ENCODE assay signal across 23 cellular contexts in genomic region chr2:120896126-120896525, GRCh38.
DNase-seq lines count a peak whose midpoint lies in the region; ATAC-seq, FAIRE-seq and TF ChIP-seq lines count a peak whose summit lies in the region.
"Had no signal": no experiment of that assay in that cellular context is flagged by ENCODE, and none has a peak within 500 bp of the region (broad histone marks: within the 10 kb centered on the region; RNA-seq: fewer than 3 reads in every experiment).

No MANE protein-coding gene starts in this region.

- H4K20me1 ChIP-seq in astrocyte (ENCODE audit: insufficient read depth, low read length), result peaks cover 54% of the 10 kb centered on the region

- H3K27ac Mint-ChIP-seq in astrocyte (ENCODE audit: unreplicated experiment) (peak overlapping the region; percentile 47), neural crest cell (ENCODE audit: unreplicated experiment) (no peak overlapping the region), natural killer cell (no peak overlapping the region)
- H3K27ac Mint-ChIP-seq: CD14-positive monocyte had no signal

- H3K27ac ChIP-seq in astrocyte (ENCODE audit: low read depth, low read length) (no peak overlapping the region), kidney (ENCODE audit: low read depth in 2 of 2, low read length in 2 of 2) (no peak overlapping the region)

- intact Hi-C loops in kidney (cut with DNase I) (no loop called here), natural killer cell (cut with micrococcal nuclease) (no loop called here)

- H3K4me3 Mint-ChIP-seq in astrocyte (ENCODE audit: unreplicated experiment), result peak overlapping the region; percentile 34
- peak overlapping the region; percentile 38 for H3K4me3 Mint-ChIP-seq in neural crest cell
- no peak overlapping the region for H3K4me3 Mint-ChIP-seq in natural killer cell
- H3K4me3 Mint-ChIP-seq: CD14-positive monocyte had no signal

- H3K9me3 Mint-ChIP-seq in astrocyte (ENCODE audit: unreplicated experiment) (peaks cover 2% of the 10 kb centered on the region), neural crest cell (no peaks in the 10 kb centered on the region), natural killer cell (no peaks in the 10 kb centered on the region)
- H3K9me3 Mint-ChIP-seq: CD14-positive monocyte had no signal

- H3K9ac ChIP-seq in astrocyte (ENCODE audit: low read length) (no peak overlapping the region), kidney (ENCODE audit: low read length in 2 of 2) (no peak overlapping the region)

- H3K4me1 Mint-ChIP-seq in astrocyte (ENCODE audit: low read depth, unreplicated experiment), result peaks cover 66% of the 10 kb centered on the region
- peaks cover 93% of the 10 kb centered on the region for H3K4me1 Mint-ChIP-seq in neural crest cell
- H3K4me1 Mint-ChIP-seq in natural killer cell, result no peaks in the 10 kb centered on the region
- H3K4me1 Mint-ChIP-seq: CD14-positive monocyte had no signal

- DNase-seq in astrocyte (ENCODE audit: low read depth), result no peak
- DNase-seq in kidney, result peak; percentile 26
- DNase-seq in neural crest cell (ENCODE audit: low read depth, low spot score), result no peak
- no peak for DNase-seq in urothelium cell line (ENCODE audit: low spot score)
- no peak for DNase-seq in KBM-7
- DNase-seq in T-helper 1 cell, result no peak
- DNase-seq in natural killer cell, result no peak
- DNase-seq: Calu3, DMS79 treated with DMSO at 0.1 percent for 48 hours, GF-D8, MM.1S, NCI-H1048, NCI-H1417, NCI-H1694 treated with DMSO at 0.1 percent for 48 hours, NCI-H2081, NCI-H2227 treated with DMSO at 0.1 percent for 48 hours, NCI-H526 treated with DMSO at 0.1 percent for 48 hours, RPMI8226, SHP77 had no signal

- H3K4me3 ChIP-seq in astrocyte (ENCODE audit: insufficient read depth, low read depth, low read length) (no peak overlapping the region), kidney (ENCODE audit: low read length in 2 of 2) (no peak overlapping the region)
- H3K4me3 ChIP-seq: K562 had no signal

- no peaks in the 10 kb centered on the region for H3K36me3 ChIP-seq in astrocyte (ENCODE audit: insufficient read depth, low read length)
- H3K36me3 ChIP-seq in kidney (ENCODE audit: control insufficient read depth in 1 of 2, insufficient read depth in 2 of 2, low read length in 2 of 2), result no peaks in the 10 kb centered on the region

- H3K4me1 ChIP-seq in astrocyte (ENCODE audit: insufficient read depth, low read length) (peaks cover 18% of the 10 kb centered on the region), kidney (ENCODE audit: control insufficient read depth in 1 of 2, insufficient read depth in 1 of 2, low read depth in 1 of 2, low read length in 2 of 2) (peaks cover 0 to 3% of the 10 kb centered on the region in 2 donors)

- H3K36me3 Mint-ChIP-seq in astrocyte (ENCODE audit: low read depth, unreplicated experiment) (peaks cover 9% of the 10 kb centered on the region), neural crest cell (ENCODE audit: low read depth) (no peaks in the 10 kb centered on the region), natural killer cell (no peaks in the 10 kb centered on the region)
- H3K36me3 Mint-ChIP-seq: CD14-positive monocyte had no signal

- H3K27me3 Mint-ChIP-seq in astrocyte (ENCODE audit: low read depth, unreplicated experiment) (no peaks in the 10 kb centered on the region), neural crest cell (ENCODE audit: low read depth) (no peaks in the 10 kb centered on the region), natural killer cell (ENCODE audit: low read depth in 2 of 2) (no peaks in the 10 kb centered on the region)

- FAIRE-seq in astrocyte (lab: Jason Lieb, UNC) (no peak), kidney (lab: Jason Lieb, UNC) (no peak), urothelium cell line (lab: Jason Lieb, UNC) (peak; percentile 80)
- FAIRE-seq: GM12891, GM19239, K562 had no signal

- H3K79me2 ChIP-seq in astrocyte (ENCODE audit: insufficient read depth, low read length), result peaks cover 35% of the 10 kb centered on the region

- TF ChIP-seq CTCF in astrocyte (IDR thresholded peaks at IDR 0.05; ENCODE audit: insufficient read depth, low read depth, low read length) (no peak), kidney (IDR thresholded peaks at IDR 0.05; ENCODE audit: borderline replicate concordance, extremely low read depth, insufficient read depth) (no peak), neural crest cell (conservative IDR thresholded peaks at IDR 0.05) (no peak), natural killer cell (IDR thresholded peaks at IDR 0.05) (no peak)

- ATAC-seq in natural killer cell, result no peak
- ATAC-seq: K562 had no signal

- no peaks in the 10 kb centered on the region for H3K27me3 ChIP-seq in astrocyte (ENCODE audit: insufficient read depth, low read length)

- in situ Hi-C loops in KBM-7 (cut with MboI; ENCODE audit: low pct_unique_long_range_greater_than_20kb, low sequenced_read_pairs), result no loop called here

- no peak overlapping the region for H2AFZ ChIP-seq in astrocyte (ENCODE audit: low read depth, low read length)

- no peak overlapping the region for H3K4me2 ChIP-seq in astrocyte (ENCODE audit: low read length)

- H3K9me3 ChIP-seq in astrocyte (ENCODE audit: insufficient read depth, low read depth, low read length) (no peaks in the 10 kb centered on the region), kidney (ENCODE audit: control insufficient read depth in 1 of 2, low read length in 2 of 2) (no peaks in the 10 kb centered on the region)
